In genomic region chr2:148023861-148024260, GRCh38 we compare ENCODE assay signal across 10 cellular contexts. TPM values are rescaled to one million over a fixed set of nuclear protein-coding genes. Genes with fewer than 3 reads are reported as not detected.
DNase-seq lines count a peak whose midpoint lies in the region; ATAC-seq and TF ChIP-seq lines count a peak whose summit lies in the region.
"Had no signal": no experiment of that assay in that cellular context is flagged by ENCODE, and none has a peak within 500 bp of the region (broad histone marks: within the 10 kb centered on the region; RNA-seq: fewer than 3 reads in every experiment).

No MANE protein-coding gene starts in this region.

- 0 out of 2 replicates have a peak, but pooled peaks cover 7% of the 10 kb centered on the region for H3K36me3 ChIP-seq in OCI-LY1 (ENCODE audit: insufficient read depth, low read length)
- H3K36me3 ChIP-seq in mesenchymal stem cell (ENCODE audit: control insufficient read depth in 1 of 2, insufficient read depth in 2 of 2, low read depth in 1 of 2, low read length in 2 of 2): peaks cover 0 to 7% of the 10 kb centered on the region in 2 experiments

- H3K23me2 ChIP-seq in H9 (ENCODE audit: insufficient read length, low read depth, low read length, poor library complexity, severe bottlenecking): peaks cover 12% of the 10 kb centered on the region

- no peak overlapping the region for H3K4me3 Mint-ChIP-seq in H9

- no peak overlapping the region for H3T11ph ChIP-seq in H9 (ENCODE audit: low read length)

- ATAC-seq in GM18517 (IDR thresholded peaks at IDR 0.05; ENCODE audit: unreplicated experiment) (peak; percentile 44), GM21619 (IDR thresholded peaks at IDR 0.05; ENCODE audit: unreplicated experiment) (peak; percentile 29), right cardiac atrium (no peak), foreskin keratinocyte (no peak)

- H3K4me1 ChIP-seq in OCI-LY1 (ENCODE audit: insufficient read depth, low read length, severe bottlenecking) (peaks cover 35% of the 10 kb centered on the region), mesenchymal stem cell (ENCODE audit: control insufficient read depth, insufficient read depth, low read depth, low read length) (peaks cover 5% of the 10 kb centered on the region), right cardiac atrium (ENCODE audit: control insufficient read depth, insufficient read depth, low read length) (no peaks in the 10 kb centered on the region), foreskin keratinocyte (no peaks in the 10 kb centered on the region), H9 (ENCODE audit: insufficient read depth, low read length) (no peaks in the 10 kb centered on the region)

- no peaks in the 10 kb centered on the region for H3K9me3 Mint-ChIP-seq in H9

- peaks cover 15 to 23% of the 10 kb centered on the region in 2 experiments for H3K4me1 Mint-ChIP-seq in H9

- no peak overlapping the region for H2BK12ac ChIP-seq in mesenchymal stem cell (ENCODE audit: low read length in 2 of 2)
- H2BK12ac ChIP-seq in H9 (ENCODE audit: insufficient read length, low read depth, low read length): no peak overlapping the region

- H3K79me2 ChIP-seq in OCI-LY1 (ENCODE audit: insufficient read depth, low read length): peaks cover 79% of the 10 kb centered on the region
- H3K79me2 ChIP-seq in H9 (ENCODE audit: insufficient read depth, low read length): peaks cover 26% of the 10 kb centered on the region; the same call in 1 of the 2 replicates

- no peak overlapping the region for H3K4me3 ChIP-seq in OCI-LY1 (ENCODE audit: low read depth, low read length, poor library complexity, severe bottlenecking)
- H3K4me3 ChIP-seq in mesenchymal stem cell (ENCODE audit: insufficient read depth in 1 of 2, low read depth in 1 of 2, low read length in 2 of 2): peak overlapping the region in 1 of 2 experiments; percentile 97
- no peak overlapping the region for H3K4me3 ChIP-seq in right cardiac atrium (ENCODE audit: low read length)

- H3K9me3 ChIP-seq in OCI-LY1 (ENCODE audit: low read length) (no peaks in the 10 kb centered on the region), mesenchymal stem cell (ENCODE audit: control insufficient read depth, low read length) (no peaks in the 10 kb centered on the region), right cardiac atrium (ENCODE audit: control insufficient read depth, low read length) (no peaks in the 10 kb centered on the region), H9 (ENCODE audit: control insufficient read depth, low read depth, low read length) (no peaks in the 10 kb centered on the region)

- no peaks in the 10 kb centered on the region for H3K27me3 Mint-ChIP-seq in H9 (ENCODE audit: low read depth)

- intact Hi-C loops in right cardiac atrium (cut with DNase I): no loop called here

- H2BK5ac ChIP-seq in mesenchymal stem cell (ENCODE audit: low read depth, low read length, poor library complexity, severe bottlenecking) (no peak overlapping the region), H9 (ENCODE audit: insufficient read length, low read length) (no peak overlapping the region)

- no peaks in the 10 kb centered on the region for H4K20me1 ChIP-seq in OCI-LY1 (ENCODE audit: insufficient read depth, low read length)
- no peaks in the 10 kb centered on the region for H4K20me1 ChIP-seq in H9 (ENCODE audit: control insufficient read depth, insufficient read depth, insufficient read length)

- H3K9me2 ChIP-seq in OCI-LY1 (ENCODE audit: low read depth, low read length): no peaks in the 10 kb centered on the region

- H2BK120ac ChIP-seq in mesenchymal stem cell (ENCODE audit: low read depth, low read length) (no peak overlapping the region), H9 (ENCODE audit: low read depth, low read length, poor library complexity, severe bottlenecking) (no peak overlapping the region)

- H3K56ac ChIP-seq in H9 (ENCODE audit: insufficient read length, low read depth, low read length): no peak overlapping the region

- H3K27me3 ChIP-seq in OCI-LY1 (ENCODE audit: insufficient read depth, low read length) (no peaks in the 10 kb centered on the region), mesenchymal stem cell (ENCODE audit: control insufficient read depth in 1 of 2, insufficient read depth in 1 of 2, low read length in 2 of 2) (no peaks in the 10 kb centered on the region), right cardiac atrium (ENCODE audit: control insufficient read depth, insufficient read depth) (no peaks in the 10 kb centered on the region), foreskin keratinocyte (no peaks in the 10 kb centered on the region), H9 (ENCODE audit: insufficient read depth, low read length) (no peaks in the 10 kb centered on the region)

- H3K9ac ChIP-seq in OCI-LY1 (ENCODE audit: low read length) (no peak overlapping the region; the same call in 1 of the 2 replicates), mesenchymal stem cell (ENCODE audit: low read length) (peak overlapping the region; percentile 97), H9 (ENCODE audit: extremely low read depth, insufficient read length, low read length) (no peak overlapping the region)

- H3K79me1 ChIP-seq in mesenchymal stem cell (replicated peaks; ENCODE audit: low read length, poor library complexity, severe bottlenecking): peaks cover 3% of the 10 kb centered on the region
- peaks cover 3% of the 10 kb centered on the region for H3K79me1 ChIP-seq in H9 (ENCODE audit: insufficient read depth, low read depth, low read length, poor library complexity, severe bottlenecking)

- no peaks in the 10 kb centered on the region for H3K36me3 Mint-ChIP-seq in H9 (ENCODE audit: insufficient read depth in 1 of 3, low read depth in 3 of 3)

- no peak for TF ChIP-seq CTCF in OCI-LY1 (IDR thresholded peaks at IDR 0.05; ENCODE audit: low read length)
- TF ChIP-seq CTCF in foreskin keratinocyte (conservative IDR thresholded peaks at IDR 0.05): no peak
- no peak for TF ChIP-seq CTCF in H9 (conservative IDR thresholded peaks at IDR 0.05)

- no peak overlapping the region for H2AK5ac ChIP-seq in mesenchymal stem cell (ENCODE audit: low read length, severe bottlenecking)
- no peak overlapping the region for H2AK5ac ChIP-seq in H9 (ENCODE audit: insufficient read length, low read length)

- H4K8ac ChIP-seq in mesenchymal stem cell (ENCODE audit: low read length): no peak overlapping the region
- H4K8ac ChIP-seq in H9 (replicated peaks; ENCODE audit: insufficient read length, low read depth, low read length): no peak overlapping the region

- H4K91ac ChIP-seq in mesenchymal stem cell (ENCODE audit: low read length) (no peak overlapping the region), H9 (ENCODE audit: insufficient read length, low read depth, low read length) (no peak overlapping the region)

- H3K4me2 ChIP-seq in OCI-LY1 (ENCODE audit: low read length) (peak overlapping the region; percentile 96), mesenchymal stem cell (ENCODE audit: low read length, poor library complexity, severe bottlenecking) (no peak overlapping the region), H9 (ENCODE audit: insufficient read depth, insufficient read length, low read length) (no peak overlapping the region)

- no peak overlapping the region for H3K4ac ChIP-seq in mesenchymal stem cell (ENCODE audit: low read depth in 1 of 2, low read length in 2 of 2)
- H3K4ac ChIP-seq in H9 (ENCODE audit: low read depth, low read length): no peak overlapping the region

- no peak overlapping the region for H3K18ac ChIP-seq in mesenchymal stem cell (ENCODE audit: low read depth in 1 of 2, low read length in 2 of 2)
- H3K18ac ChIP-seq in H9 (ENCODE audit: insufficient read length, low read depth, low read length): no peak overlapping the region

- H3K14ac ChIP-seq in mesenchymal stem cell (ENCODE audit: low read length in 2 of 2) (no peak overlapping the region), H9 (ENCODE audit: insufficient read depth, low read length) (no peak overlapping the region)

- H4K5ac ChIP-seq in H9 (ENCODE audit: insufficient read length, low read depth, low read length): no peak overlapping the region

- no peak overlapping the region for H3K23ac ChIP-seq in mesenchymal stem cell (ENCODE audit: low read length in 2 of 2)
- H3K23ac ChIP-seq in H9 (ENCODE audit: insufficient read length, low read depth, low read length): no peak overlapping the region

- no peaks in the 10 kb centered on the region for H3F3A ChIP-seq in OCI-LY1 (ENCODE audit: insufficient read depth, low read length)

- H2AFZ ChIP-seq in OCI-LY1 (ENCODE audit: low read length) (no peak overlapping the region), mesenchymal stem cell (ENCODE audit: low read depth, low read length) (no peak overlapping the region), H9 (ENCODE audit: low read length) (no peak overlapping the region)

- H2BK15ac ChIP-seq in mesenchymal stem cell (ENCODE audit: low read depth, poor library complexity, severe bottlenecking) (no peak overlapping the region), H9 (ENCODE audit: low read depth, low read length) (no peak overlapping the region)

- DNase-seq in mesenchymal stem cell (no peak), right cardiac atrium (no peak), NCI-H82 treated with DMSO at 0.1 percent for 48 hours (lab: John Stamatoyannopoulos, UW; ENCODE audit: unreplicated experiment) (no peak), foreskin keratinocyte (no peak), H9 (no peak)
- DNase-seq: NCI-H446; stimulated activated CD4-positive, alpha-beta T cell treated with anti-CD3 and anti-CD28 coated beads, Interleukin-4, amount 100 ng/mL, for 1 hour had no signal

- H3K27ac ChIP-seq in OCI-LY1 (ENCODE audit: low read depth, low read length, poor library complexity, severe bottlenecking) (no peak overlapping the region), mesenchymal stem cell (ENCODE audit: low read length, poor library complexity, severe bottlenecking) (no peak overlapping the region), right cardiac atrium (ENCODE audit: low read length) (no peak overlapping the region), foreskin keratinocyte (no peak overlapping the region), H9 (ENCODE audit: insufficient read length, low read depth, low read length) (no peak overlapping the region)

- peak overlapping the region in 1 of 3 experiments; percentile 39; a peak in 1 of 7 replicates for H3K27ac Mint-ChIP-seq in H9

- H2BK20ac ChIP-seq in H9 (ENCODE audit: low read depth, low read length, poor library complexity, severe bottlenecking): no peak overlapping the region

RNA-seq across cellular contexts. Expression of gene MBD5, which starts 3.0 kb away (rescaled TPM):
- polyA plus RNA-seq in mesenchymal stem cell (2013, experiment 1 of 2): 17.4 TPM
- polyA plus RNA-seq in mesenchymal stem cell (2013, experiment 2 of 2): 20.2 TPM
- total RNA-seq in right cardiac atrium: 10 to 100 TPM; 29.8 to 37.0 (median 34.6) TPM
- 5.6 TPM for polyA plus RNA-seq in right cardiac atrium
- total RNA-seq in foreskin keratinocyte: 8.9 and 11.2 TPM in 2 replicates
- polyA plus RNA-seq in foreskin keratinocyte: 3.8 and 6.2 TPM in 2 replicates
- total RNA-seq in H9 (2021): 22.1 and 23.1 TPM in 2 replicates

RNA-seq across cellular contexts. Expression of gene ORC4, which starts 3.3 kb away (rescaled TPM):
- 30.3 TPM for polyA plus RNA-seq in mesenchymal stem cell (2013, experiment 1 of 2)
- 31.1 TPM for polyA plus RNA-seq in mesenchymal stem cell (2013, experiment 2 of 2)
- total RNA-seq in right cardiac atrium (10 to 100 TPM; 36.7 to 55.2 (median 45.8) TPM), foreskin keratinocyte (26.8 and 26.9 TPM in 2 replicates), H9 (2021) (66.0 and 72.9 TPM in 2 replicates)
- polyA plus RNA-seq in right cardiac atrium (13.9 TPM), foreskin keratinocyte (11.2 and 14.4 TPM in 2 replicates)

Comparison
In these comparisons a context has a peak if more than half of its experiments do, and no peak if none do; other contexts are left out.
1. ATAC-seq: peak in GM18517 (single experiment) and GM21619 (single experiment); none in right cardiac atrium (0 of 2) and foreskin keratinocyte (single experiment).